ENCODE assay signal across 20 cellular contexts in the genomic region with DNA sequence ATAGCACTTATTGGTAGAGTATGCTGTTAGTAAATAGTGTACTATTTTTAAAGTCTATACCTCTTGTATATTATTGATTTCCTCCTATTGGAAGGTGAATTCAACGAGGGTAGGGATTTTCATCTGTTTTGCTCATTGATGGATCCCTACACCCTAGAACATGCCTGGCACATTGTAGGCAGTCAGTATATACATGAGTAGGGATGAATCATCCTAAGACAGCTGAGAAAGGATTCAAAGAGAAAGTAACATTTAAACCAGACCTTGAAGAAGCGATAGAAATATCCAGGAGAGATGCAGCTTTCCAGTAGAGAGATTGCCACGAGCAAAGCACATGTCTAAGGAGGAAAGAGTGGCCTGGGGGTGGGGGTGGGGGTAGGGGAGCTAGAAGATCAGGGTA.
"Had no signal": no experiment of that assay in that cellular context is flagged by ENCODE, and none has a peak within 500 bp of the region (broad histone marks: within the 10 kb centered on the region; RNA-seq: fewer than 3 reads in every experiment).

No MANE protein-coding gene starts in this region.

- DNase-seq: effector CD4-positive, alpha-beta T cell; endodermal cell; erythroblast; heart left ventricle; hypothalamus; islet precursor cell; mucosa of descending colon; naive thymus-derived CD8-positive, alpha-beta T cell; ovary; sigmoid colon; stimulated activated CD4-positive, alpha-beta T cell treated with anti-CD3 and anti-CD28 coated beads, Interleukin-4, amount 100 ng/mL, for 1 hour; stimulated activated CD8-positive, alpha-beta memory T cell treated with anti-CD3 and anti-CD28 coated beads, Interleukin-4, amount 100 ng/mL, for 48 hours; stimulated activated naive CD8-positive, alpha-beta T cell treated with anti-CD3 and anti-CD28 coated beads, Interleukin-15, Interleukin-2, amounts not matched to agents 100 U/mL and 50 U/mL, for 24 hours; tibial artery; upper lobe of left lung; uterus had no signal

- ATAC-seq: heart left ventricle; left lobe of liver; mucosa of descending colon; naive thymus-derived CD8-positive, alpha-beta T cell; stimulated activated effector memory CD8-positive, alpha-beta T cell treated with anti-CD3 and anti-CD28 coated beads, Interleukin-12 subunit alpha, Interleukin-12 subunit beta, amount 100 ng/mL, for 72 hours; stimulated activated naive CD8-positive, alpha-beta T cell treated with anti-CD3 and anti-CD28 coated beads, Interleukin-15, Interleukin-2, amounts not matched to agents 100 U/mL and 50 U/mL, for 24 hours had no signal

- H3K4me3 ChIP-seq: coronary artery, heart left ventricle, mucosa of descending colon, ovary, right atrium auricular region, sigmoid colon, tibial artery, upper lobe of left lung, uterus had no signal
